Comparison of ENCODE assay signal across 12 cellular contexts in the genomic region with DNA sequence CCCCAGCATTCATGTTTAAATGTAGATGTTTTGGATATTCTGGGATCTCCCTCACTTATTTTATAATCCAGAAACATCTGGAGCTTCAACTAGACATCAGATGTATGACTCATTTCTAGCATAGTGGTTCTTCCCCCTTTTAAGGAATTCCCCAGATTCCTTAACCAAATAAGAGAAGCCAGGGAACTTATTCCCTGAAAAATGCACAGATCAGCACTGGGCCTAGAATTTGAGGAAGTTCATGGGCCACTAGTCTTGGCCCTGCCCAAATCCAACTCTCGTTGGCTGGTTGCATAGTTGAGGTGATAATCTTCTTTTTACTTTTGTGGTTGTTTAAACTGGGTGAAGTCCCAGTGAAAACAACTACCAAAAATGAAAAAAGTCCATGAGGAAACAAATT. TPM values are rescaled to one million over a fixed set of nuclear protein-coding genes. Genes with fewer than 3 reads are reported as not detected.
A peak's percentile ranks its signal among the peaks of the same experiment; 100 is the strongest.
DNase-seq lines count a peak whose midpoint lies in the region; ATAC-seq, FAIRE-seq and TF ChIP-seq lines count a peak whose summit lies in the region.
"Had no signal": no experiment of that assay in that cellular context is flagged by ENCODE, and none has a peak within 500 bp of the region (broad histone marks: within the 10 kb centered on the region; RNA-seq: fewer than 3 reads in every experiment).

No MANE protein-coding gene starts in this region.

- no peaks in the 10 kb centered on the region for H4K20me1 ChIP-seq in endothelial cell of umbilical vein (replicated peaks; ENCODE audit: control insufficient read depth, extremely low read depth, insufficient read depth, low read length)
- H4K20me1 ChIP-seq in osteoblast (ENCODE audit: insufficient read depth, low read length), result no peaks in the 10 kb centered on the region

- no peaks in the 10 kb centered on the region for H3K27me3 Mint-ChIP-seq in effector memory CD8-positive, alpha-beta T cell
- H3K27me3 Mint-ChIP-seq: activated naive CD4-positive, alpha-beta T cell treated with anti-CD3 and anti-CD28 coated beads, Interleukin-2, amount 10 ng/mL, durations not matched to agents 7 days and 5 days had no signal

- no peak for TF ChIP-seq POLR2A in endothelial cell of umbilical vein (IDR thresholded peaks at IDR 0.05; ENCODE audit: low read depth, low read length)

- TF ChIP-seq CTCF in endothelial cell of umbilical vein (IDR thresholded peaks at IDR 0.05; ENCODE audit: extremely low read depth in 1 of 2, insufficient read depth in 1 of 2, low read depth in 1 of 2, low read length in 2 of 2) (no peak), osteoblast (IDR thresholded peaks at IDR 0.05; ENCODE audit: extremely low read depth, low read depth, low read length) (no peak)

- H3K4me3 ChIP-seq in endothelial cell of umbilical vein (replicated peaks in 1 of 3; ENCODE audit: insufficient read depth in 1 of 3, low read depth in 1 of 3, low read length in 3 of 3), result no peak overlapping the region
- H3K4me3 ChIP-seq in osteoblast (ENCODE audit: insufficient read depth, low read length), result no peak overlapping the region

- H3K4me3 Mint-ChIP-seq in effector memory CD8-positive, alpha-beta T cell, result no peak overlapping the region
- H3K4me3 Mint-ChIP-seq: activated naive CD4-positive, alpha-beta T cell treated with anti-CD3 and anti-CD28 coated beads, Interleukin-2, amount 10 ng/mL, durations not matched to agents 7 days and 5 days; T-helper 1 cell treated with Interleukin-12 subunit alpha and Interleukin-12 subunit beta and Interleukin-4 antibody, amounts not matched to agents 30 μg/mL and 1 μg/mL, for 36 hours had no signal

- no peaks in the 10 kb centered on the region for H3K36me3 ChIP-seq in endothelial cell of umbilical vein (ENCODE audit: control insufficient read depth in 2 of 2, extremely low read depth in 1 of 2, insufficient read depth in 2 of 2, low read length in 2 of 2)
- peaks cover 4% of the 10 kb centered on the region for H3K36me3 ChIP-seq in osteoblast (ENCODE audit: insufficient read depth, low read length)

- POLR2A ChIA-PET in endothelial cell of umbilical vein (lab: Charles Lee), result no interaction called here

- dilution Hi-C loops in endothelial cell of umbilical vein (cut with MboI; ENCODE audit: extremely low pct_ligation_motif_present, low sequenced_read_pairs), result no loop called here

- DNase-seq in Daoy (ENCODE audit: low read depth), result peak; percentile 56
- peak; percentile 68 for DNase-seq in LHCN-M2 (ENCODE audit: low read depth)
- peak; percentile 58 for DNase-seq in endothelial cell of umbilical vein (ENCODE audit: low read depth, low spot score)
- no peak for DNase-seq in osteoblast (ENCODE audit: insufficient read length, low spot score, missing footprints)
- no peak for DNase-seq in hypothalamus (lab: John Stamatoyannopoulos, UW)
- DNase-seq in effector memory CD8-positive, alpha-beta T cell, result no peak
- DNase-seq: activated naive CD4-positive, alpha-beta T cell treated with anti-CD3 and anti-CD28 coated beads, Interleukin-2, amount 10 ng/mL, durations not matched to agents 7 days and 5 days; GDM1 had no signal

- H3K4me1 Mint-ChIP-seq in effector memory CD8-positive, alpha-beta T cell (ENCODE audit: low read depth in 2 of 2), result peaks cover 0 to 5% of the 10 kb centered on the region in 2 donors

- H3K27ac ChIP-seq in endothelial cell of umbilical vein (ENCODE audit: insufficient read depth, low read depth, low read length) (peak overlapping the region; percentile 70), osteoblast (ENCODE audit: low read depth, low read length) (peak overlapping the region; percentile 46)

- H3K9ac ChIP-seq in endothelial cell of umbilical vein (replicated peaks; ENCODE audit: extremely low read depth, insufficient read depth, low read length), result no peak overlapping the region

- H3K4me1 ChIP-seq in endothelial cell of umbilical vein (ENCODE audit: control insufficient read depth, extremely low read depth, insufficient read depth, low read length) (peaks cover 42% of the 10 kb centered on the region), osteoblast (ENCODE audit: insufficient read depth, low read length) (peaks cover 49% of the 10 kb centered on the region)

- no peak overlapping the region for H3K4me2 ChIP-seq in endothelial cell of umbilical vein (ENCODE audit: insufficient read depth, low read length)
- H3K4me2 ChIP-seq in osteoblast (ENCODE audit: insufficient read depth, low read length), result no peak overlapping the region

- no peaks in the 10 kb centered on the region for H3K27me3 ChIP-seq in endothelial cell of umbilical vein (ENCODE audit: control insufficient read depth in 2 of 2, insufficient read depth in 2 of 2, low read length in 2 of 2)
- no peaks in the 10 kb centered on the region for H3K27me3 ChIP-seq in osteoblast (ENCODE audit: insufficient read depth, low read length)

- peaks cover 15% of the 10 kb centered on the region for H3K36me3 Mint-ChIP-seq in effector memory CD8-positive, alpha-beta T cell (ENCODE audit: insufficient read depth)

- H3K9me3 ChIP-seq in endothelial cell of umbilical vein (replicated peaks; ENCODE audit: control insufficient read depth, insufficient read depth, low read length), result no peaks in the 10 kb centered on the region
- no peaks in the 10 kb centered on the region for H3K9me3 ChIP-seq in osteoblast (ENCODE audit: low read depth, low read length)

- H3K9me3 Mint-ChIP-seq in effector memory CD8-positive, alpha-beta T cell, result no peaks in the 10 kb centered on the region
- H3K9me3 Mint-ChIP-seq: activated naive CD4-positive, alpha-beta T cell treated with anti-CD3 and anti-CD28 coated beads, Interleukin-2, amount 10 ng/mL, durations not matched to agents 7 days and 5 days; T-helper 1 cell treated with Interleukin-12 subunit alpha and Interleukin-12 subunit beta and Interleukin-4 antibody, amounts not matched to agents 30 μg/mL and 1 μg/mL, for 36 hours had no signal

- CTCF ChIA-PET in endothelial cell of umbilical vein (lab: Charles Lee), result interaction anchor here (0.7 to 3.8 kb wide), 6 partner anchors 11 to 77 kb away, joined by 3 to 29 read pairs (median 4); partner anchors contain the start of gene RARRES1

- no peaks in the 10 kb centered on the region for H3K9me1 ChIP-seq in endothelial cell of umbilical vein (replicated peaks; ENCODE audit: control insufficient read depth, extremely low read depth, insufficient read depth, low read length)

- H3K79me2 ChIP-seq in endothelial cell of umbilical vein (ENCODE audit: control insufficient read depth, insufficient read depth, low read length) (no peaks in the 10 kb centered on the region), osteoblast (ENCODE audit: insufficient read depth, low read length) (no peaks in the 10 kb centered on the region)

- intact Hi-C loops in endothelial cell of umbilical vein (cut with micrococcal nuclease), result loop anchor here (2.0 to 10.0 kb wide), 3 partner anchors 39 to 1053 kb away; partner anchors contain the start of gene LXN

- no peak overlapping the region for H3K27ac Mint-ChIP-seq in effector memory CD8-positive, alpha-beta T cell
- H3K27ac Mint-ChIP-seq: activated naive CD4-positive, alpha-beta T cell treated with anti-CD3 and anti-CD28 coated beads, Interleukin-2, amount 10 ng/mL, durations not matched to agents 7 days and 5 days; T-helper 1 cell treated with Interleukin-12 subunit alpha and Interleukin-12 subunit beta and Interleukin-4 antibody, amounts not matched to agents 30 μg/mL and 1 μg/mL, for 36 hours had no signal

- H2AFZ ChIP-seq in endothelial cell of umbilical vein (ENCODE audit: low read depth, low read length) (no peak overlapping the region), osteoblast (ENCODE audit: low read length) (no peak overlapping the region)

- no peak for FAIRE-seq in endothelial cell of umbilical vein (lab: Jason Lieb, UNC)
- FAIRE-seq: H1 had no signal

- ATAC-seq in HG03565 (IDR thresholded peaks at IDR 0.05; ENCODE audit: unreplicated experiment) (no peak), GM18867 (IDR thresholded peaks at IDR 0.05; ENCODE audit: unreplicated experiment) (no peak)
- ATAC-seq in effector memory CD8-positive, alpha-beta T cell (replicated peaks), result no peak

- BruUV-seq in endothelial cell of umbilical vein (replicated peaks; lab: Mats Ljungman, UMichigan), result no TSS peak

TF ChIP-seq in endothelial cell of umbilical vein, 7 proteins besides CTCF, POLR2A, EP300 and RAD21:
- TF ChIP-seq FOS (IDR thresholded peaks at IDR 0.05; ENCODE audit: borderline replicate concordance, insufficient read depth, low read length), result peak; percentile 50
- TF ChIP-seq POLR2AphosphoS5 (IDR thresholded peaks at IDR 0.05; ENCODE audit: insufficient read depth, low read depth, low read length), result no peak
- no peak for TF ChIP-seq EZH2 (IDR thresholded peaks at IDR 0.05; ENCODE audit: borderline replicate concordance, low read depth, low read length, severe bottlenecking)
- peak; percentile 59 for TF ChIP-seq JUN (IDR thresholded peaks at IDR 0.05; ENCODE audit: borderline replicate concordance, insufficient read depth, insufficient read length, low read depth)

RNA-seq across cellular contexts. Expression of gene RARRES1, which starts 20.4 kb away (rescaled TPM):
- not detected in 2 replicates for total RNA-seq in Daoy (2014; rRNA removed; shearing (Covaris generic))
- total RNA-seq in LHCN-M2 (2014; rRNA removed), result 0.26 and 0.34 TPM in 2 replicates
- 0.26 TPM for polyA plus RNA-seq in LHCN-M2 (2012)
- 1.5 and 1.8 TPM in 2 replicates for total RNA-seq in endothelial cell of umbilical vein
- polyA plus RNA-seq in endothelial cell of umbilical vein, result 0.98 and 1.2 TPM in 2 replicates
- 0.68 and 0.71 TPM in 2 replicates for polyA plus RNA-seq in endothelial cell of umbilical vein (2011; cell fraction: cytosol; rRNA removed)
- 0.54 and 0.98 TPM in 2 replicates for polyA plus RNA-seq in endothelial cell of umbilical vein (2011; cell fraction: nucleus; rRNA removed)
- polyA plus RNA-seq in endothelial cell of umbilical vein (2012), result 1.6 and 3.2 TPM in 2 replicates
- polyA minus RNA-seq in endothelial cell of umbilical vein, result 0.22 and 1.1 TPM in 2 replicates
- polyA minus RNA-seq in endothelial cell of umbilical vein (2011; cell fraction: cytosol; rRNA and poly(A)+ RNA removed), result 5.6 TPM
- polyA minus RNA-seq in endothelial cell of umbilical vein (2011; cell fraction: nucleus; rRNA and poly(A)+ RNA removed), result not detected in 2 replicates
- 13.6 and 19.5 TPM in 2 replicates for total RNA-seq in osteoblast

RNA-seq across cellular contexts. Expression of gene LXN, which starts 39.4 kb away (rescaled TPM):
- total RNA-seq in Daoy (2014; rRNA removed; shearing (Covaris generic)), result not detected in 2 replicates
- not detected in 2 replicates for total RNA-seq in LHCN-M2 (2014; rRNA removed)
- polyA plus RNA-seq in LHCN-M2 (2012), result not detected
- total RNA-seq in endothelial cell of umbilical vein, result 118 and 119 TPM in 2 replicates
- 44.8 and 56.9 TPM in 2 replicates for polyA plus RNA-seq in endothelial cell of umbilical vein
- 87.4 and 95.6 TPM in 2 replicates for polyA plus RNA-seq in endothelial cell of umbilical vein (2011; cell fraction: cytosol; rRNA removed)
- polyA plus RNA-seq in endothelial cell of umbilical vein (2011; cell fraction: nucleus; rRNA removed), result 35.7 and 36.2 TPM in 2 replicates
- polyA plus RNA-seq in endothelial cell of umbilical vein (2012), result 97.9 and 99.8 TPM in 2 replicates
- 31.9 and 32.7 TPM in 2 replicates for polyA minus RNA-seq in endothelial cell of umbilical vein
- polyA minus RNA-seq in endothelial cell of umbilical vein (2011; cell fraction: cytosol; rRNA and poly(A)+ RNA removed), result 8.6 TPM
- 13.0 and 22.6 TPM in 2 replicates for polyA minus RNA-seq in endothelial cell of umbilical vein (2011; cell fraction: nucleus; rRNA and poly(A)+ RNA removed)
- 96.9 and 114 TPM in 2 replicates for total RNA-seq in osteoblast

Comparison
In these comparisons a context has a peak if more than half of its experiments do, and no peak if none do; other contexts are left out.
1. DNase-seq: peak in Daoy (single experiment), LHCN-M2 (single experiment) and endothelial cell of umbilical vein (single experiment); none in osteoblast (single experiment), hypothalamus (0 of 51) and effector memory CD8-positive, alpha-beta T cell (0 of 3).
2. RNA of gene LXN, which starts 39.4 kb away (total RNA-seq): 118 to 119 TPM in endothelial cell of umbilical vein and 96.9 to 114 TPM in osteoblast; not detected in Daoy and not detected in LHCN-M2; every median in the first group is over 10 times any median in the second.